ENCODE assay signal across 30 cellular contexts in genomic region chr20:35547319-35547718, GRCh38. TPM values are rescaled to one million over a fixed set of nuclear protein-coding genes. Genes with fewer than 3 reads are reported as not detected.
"Had no signal": no experiment of that assay in that cellular context is flagged by ENCODE, and none has a peak within 500 bp of the region (broad histone marks: within the 10 kb centered on the region; RNA-seq: fewer than 3 reads in every experiment).

No MANE protein-coding gene starts in this region.

- H3K9me3 ChIP-seq: ascending aorta, body of pancreas had no signal

- H3K27ac ChIP-seq: ascending aorta, body of pancreas, SK-N-MC had no signal

- ATAC-seq: activated naive CD4-positive, alpha-beta T cell treated with anti-CD3 and anti-CD28 coated beads, Interleukin-2, amount 50 U/mL, for 72 hours; activated naive CD8-positive, alpha-beta T cell treated with anti-CD3 and anti-CD28 coated beads, Interleukin-2, amount 50 U/mL, for 24 hours; activated T-cell treated with anti-CD3 and anti-CD28 coated beads, Interleukin-2, amount 50 U/mL, for 4 hours; body of pancreas; Panc1; Right ventricle myocardium inferior; T-cell had no signal

- H3K27me3 ChIP-seq: ascending aorta, body of pancreas had no signal

- H3K9me3 Mint-ChIP-seq: activated CD4-positive, alpha-beta memory T cell treated with anti-CD3 and anti-CD28 coated beads for 36 hours; activated CD4-positive, alpha-beta T cell treated with anti-CD3 and anti-CD28 coated beads, Interleukin-2, amount 10 ng/mL, durations not matched to agents 7 days and 5 days; activated naive CD4-positive, alpha-beta T cell treated with anti-CD3 and anti-CD28 coated beads, Interleukin-2, amount 50 U/mL, for 72 hours; activated naive CD8-positive, alpha-beta T cell treated with anti-CD3 and anti-CD28 coated beads, Interleukin-2, amount 50 U/mL, for 24 hours; activated T-cell treated with anti-CD3 and anti-CD28 coated beads, Interleukin-2, amount 50 U/mL, for 4 hours; T-cell had no signal

- H3K27ac Mint-ChIP-seq: activated CD4-positive, alpha-beta memory T cell treated with anti-CD3 and anti-CD28 coated beads for 36 hours; activated CD4-positive, alpha-beta T cell treated with anti-CD3 and anti-CD28 coated beads, Interleukin-2, amount 10 ng/mL, durations not matched to agents 7 days and 5 days; activated naive CD4-positive, alpha-beta T cell treated with anti-CD3 and anti-CD28 coated beads, Interleukin-2, amount 50 U/mL, for 72 hours; activated naive CD8-positive, alpha-beta T cell treated with anti-CD3 and anti-CD28 coated beads, Interleukin-2, amount 50 U/mL, for 24 hours; T-cell had no signal

- H3K4me3 ChIP-seq: ascending aorta, body of pancreas, SK-N-MC had no signal

- DNase-seq: activated CD4-positive, alpha-beta memory T cell treated with anti-CD3 and anti-CD28 coated beads for 36 hours; activated CD4-positive, alpha-beta T cell treated with anti-CD3 and anti-CD28 coated beads, Interleukin-2, amount 10 ng/mL, durations not matched to agents 7 days and 5 days; activated CD4-positive, CD25-positive, alpha-beta regulatory T cell; activated CD8-positive, alpha-beta memory T cell treated with anti-CD3 and anti-CD28 coated beads for 24 hours; activated effector memory CD4-positive, alpha-beta T cell treated with anti-CD3 and anti-CD28 coated beads, Interleukin-2, amount 50 U/mL, for 16 hours; activated naive CD4-positive, alpha-beta T cell treated with Interleukin-2 at 50 U/mL for 16 hours; activated naive CD8-positive, alpha-beta T cell treated with anti-CD3 and anti-CD28 coated beads, Interleukin-2, amount 50 U/mL, for 24 hours; activated T-cell treated with anti-CD3 and anti-CD28 coated beads, Interleukin-2, amount 50 U/mL, for 4 hours; amniotic stem cell; body of pancreas; central memory CD4-positive, alpha-beta T cell; Karpas-422; MM.1S; NCI-H1105; NCI-H1436; NCI-H187; NCI-H2081 treated with DMSO at 0.1 percent for 48 hours; NCI-H510A treated with DMSO at 0.1 percent for 48 hours; NCI-H748 treated with DMSO at 0.1 percent for 48 hours; OCI-M1; RPMI8226; T-cell; T-helper 2 cell; T1000 had no signal

- H3K4me3 Mint-ChIP-seq: activated CD4-positive, alpha-beta memory T cell treated with anti-CD3 and anti-CD28 coated beads for 36 hours; activated CD4-positive, alpha-beta T cell treated with anti-CD3 and anti-CD28 coated beads, Interleukin-2, amount 10 ng/mL, durations not matched to agents 7 days and 5 days; activated naive CD8-positive, alpha-beta T cell treated with anti-CD3 and anti-CD28 coated beads, Interleukin-2, amount 50 U/mL, for 24 hours; activated T-cell treated with anti-CD3 and anti-CD28 coated beads, Interleukin-2, amount 50 U/mL, for 4 hours; T-cell had no signal

- H3K27me3 Mint-ChIP-seq: activated CD4-positive, alpha-beta memory T cell treated with anti-CD3 and anti-CD28 coated beads for 36 hours; activated CD4-positive, alpha-beta T cell treated with anti-CD3 and anti-CD28 coated beads, Interleukin-2, amount 10 ng/mL, durations not matched to agents 7 days and 5 days; activated naive CD8-positive, alpha-beta T cell treated with anti-CD3 and anti-CD28 coated beads, Interleukin-2, amount 50 U/mL, for 24 hours; T-cell had no signal

- H3K36me3 Mint-ChIP-seq: activated naive CD4-positive, alpha-beta T cell treated with anti-CD3 and anti-CD28 coated beads, Interleukin-2, amount 50 U/mL, for 72 hours had no signal

RNA-seq across cellular contexts. Expression of gene C20orf173, which starts 17.9 kb away (rescaled TPM):
- total RNA-seq: activated CD4-positive, alpha-beta memory T cell treated with anti-CD3 and anti-CD28 coated beads for 36 hours; activated CD4-positive, alpha-beta T cell treated with anti-CD3 and anti-CD28 coated beads, Interleukin-2, amount 10 ng/mL, durations not matched to agents 7 days and 5 days; activated naive CD4-positive, alpha-beta T cell treated with anti-CD3 and anti-CD28 coated beads, Interleukin-2, amount 50 U/mL, for 72 hours; activated T-cell treated with anti-CD3 and anti-CD28 coated beads, Interleukin-2, amount 50 U/mL, for 4 hours; ascending aorta; body of pancreas; bronchial epithelial cell; Right ventricle myocardium inferior; T-cell had no signal
